9 cellular contexts compared by ENCODE assay signal in genomic region chr6:136647363-136647763, GRCh38.
DNase-seq lines count a peak whose midpoint lies in the region; ATAC-seq, FAIRE-seq and TF ChIP-seq lines count a peak whose summit lies in the region.
"Had no signal": no experiment of that assay in that cellular context is flagged by ENCODE, and none has a peak within 500 bp of the region (broad histone marks: within the 10 kb centered on the region; RNA-seq: fewer than 3 reads in every experiment).

No MANE protein-coding gene starts in this region.

- no peaks in the 10 kb centered on the region for H3K36me3 ChIP-seq in keratinocyte (ENCODE audit: control insufficient read depth in 2 of 2, extremely low read depth in 1 of 2, insufficient read depth in 2 of 2, low read length in 2 of 2)
- no peaks in the 10 kb centered on the region for H3K36me3 ChIP-seq in suprapubic skin

- H4K20me1 ChIP-seq in keratinocyte (ENCODE audit: control insufficient read depth, extremely low read depth, insufficient read depth, low read length), result no peaks in the 10 kb centered on the region

- H3K79me2 ChIP-seq in keratinocyte (ENCODE audit: control insufficient read depth, insufficient read depth, low read length), result no peaks in the 10 kb centered on the region

- intact Hi-C loops in activated T-helper 1 cell treated with anti-CD3 and anti-CD28 coated beads, Interleukin-12 subunit alpha, Interleukin-12 subunit beta, Interleukin-2, Interleukin-4 antibody, amounts not matched to agents 30 ng/mL and 10 ng/mL and 1 ng/mL, durations not matched to agents 14 hours and 24 hours and 36 hours (cut with micrococcal nuclease), result loop anchor here (10.0 kb wide), 1 partner anchor 277 kb away; the partner anchor contains the start of gene SLC35D3

- DNase-seq in activated naive CD4-positive, alpha-beta T cell treated with Interleukin-2 at 50 U/mL for 16 hours, result peak; percentile 47
- DNase-seq in activated naive CD4-positive, alpha-beta T cell (lab: John Stamatoyannopoulos, UW), result no peak
- DNase-seq in activated T-helper 1 cell treated with anti-CD3 and anti-CD28 coated beads, Interleukin-12 subunit alpha, Interleukin-12 subunit beta, Interleukin-2, Interleukin-4 antibody, amounts not matched to agents 30 ng/mL and 10 ng/mL and 1 ng/mL, durations not matched to agents 14 hours and 24 hours and 36 hours (ENCODE audit: low spot score), result peak; percentile 55
- DNase-seq in keratinocyte (ENCODE audit: low read depth, low spot score), result no peak
- DNase-seq in suprapubic skin (ENCODE audit: low spot score in 2 of 2), result no peak
- no peak for DNase-seq in medulla oblongata (ENCODE audit: extremely low spot score)
- no peak for DNase-seq in NCI-H345 treated with DMSO at 0.1 percent for 48 hours (lab: John Stamatoyannopoulos, UW; ENCODE audit: unreplicated experiment)

- TF ChIP-seq CTCF in keratinocyte (optimal IDR thresholded peaks at IDR 0.05 in 1 of 3, IDR thresholded peaks at IDR 0.05 in 1 of 3, conservative IDR thresholded peaks at IDR 0.05 in 1 of 3; ENCODE audit: extremely low read depth in 1 of 3, insufficient read depth in 2 of 3, low read length in 3 of 3), result no peak
- TF ChIP-seq CTCF in suprapubic skin (IDR thresholded peaks at IDR 0.05), result no peak

- H3K27ac Mint-ChIP-seq in activated T-helper 1 cell treated with anti-CD3 and anti-CD28 coated beads, Interleukin-12 subunit alpha, Interleukin-12 subunit beta, Interleukin-2, Interleukin-4 antibody, amounts not matched to agents 30 ng/mL and 10 ng/mL and 1 ng/mL, durations not matched to agents 14 hours and 24 hours and 36 hours, result no peak overlapping the region
- H3K27ac Mint-ChIP-seq: activated naive CD4-positive, alpha-beta T cell treated with anti-CD3 and anti-CD28 coated beads, Interleukin-2, amount 50 U/mL, for 24 hours had no signal

- WGBS in suprapubic skin, result 42% methylated on average over 8 of the region's 8 CpGs

- H3K9me1 ChIP-seq in keratinocyte (ENCODE audit: control insufficient read depth, extremely low read depth, insufficient read depth, low read length), result peaks cover 3% of the 10 kb centered on the region

- dilution Hi-C loops in keratinocyte (cut with MboI; ENCODE audit: extremely low pct_ligation_motif_present, low sequenced_read_pairs), result no loop called here

- H3K27ac ChIP-seq in keratinocyte (ENCODE audit: control insufficient read depth, insufficient read depth, low read length), result peak overlapping the region; percentile 42
- H3K27ac ChIP-seq in suprapubic skin, result no peak overlapping the region

- H3K4me1 ChIP-seq in keratinocyte (ENCODE audit: control insufficient read depth, extremely low read depth, insufficient read depth, low read length), result peaks cover 18% of the 10 kb centered on the region
- peaks cover 27% of the 10 kb centered on the region for H3K4me1 ChIP-seq in suprapubic skin

- peak overlapping the region; percentile 83 for H3K4me2 ChIP-seq in keratinocyte (ENCODE audit: control insufficient read depth, extremely low read depth, insufficient read depth, low read depth, low read length)

- H3K27me3 ChIP-seq in keratinocyte (ENCODE audit: control insufficient read depth, extremely low read depth, insufficient read depth, low read length) (no peaks in the 10 kb centered on the region), suprapubic skin (no peaks in the 10 kb centered on the region)

- TF ChIP-seq EP300 in suprapubic skin (IDR thresholded peaks at IDR 0.05), result peak; percentile 68

- H3K4me3 ChIP-seq in keratinocyte (ENCODE audit: control insufficient read depth in 2 of 3, extremely low read depth in 1 of 3, insufficient read depth in 2 of 3, low read depth in 1 of 3, low read length in 3 of 3) (peak overlapping the region in 2 of 3 experiments; percentile 37 to 44), suprapubic skin (no peak overlapping the region)

- H3K9ac ChIP-seq in keratinocyte (ENCODE audit: control insufficient read depth, extremely low read depth, insufficient read depth, low read length), result no peak overlapping the region

- H3K4me1 Mint-ChIP-seq in activated T-helper 1 cell treated with anti-CD3 and anti-CD28 coated beads, Interleukin-12 subunit alpha, Interleukin-12 subunit beta, Interleukin-2, Interleukin-4 antibody, amounts not matched to agents 30 ng/mL and 10 ng/mL and 1 ng/mL, durations not matched to agents 14 hours and 24 hours and 36 hours (ENCODE audit: low read depth), result peaks cover 5% of the 10 kb centered on the region
- H3K4me1 Mint-ChIP-seq: activated naive CD4-positive, alpha-beta T cell treated with anti-CD3 and anti-CD28 coated beads, Interleukin-2, amount 50 U/mL, for 24 hours had no signal

- FAIRE-seq in keratinocyte (lab: Jason Lieb, UNC), result peak; percentile 68

- peak; percentile 79 for ATAC-seq in HG03378 (IDR thresholded peaks at IDR 0.05; ENCODE audit: unreplicated experiment)

- no peaks in the 10 kb centered on the region for H3K27me3 Mint-ChIP-seq in activated T-helper 1 cell treated with anti-CD3 and anti-CD28 coated beads, Interleukin-12 subunit alpha, Interleukin-12 subunit beta, Interleukin-2, Interleukin-4 antibody, amounts not matched to agents 30 ng/mL and 10 ng/mL and 1 ng/mL, durations not matched to agents 14 hours and 24 hours and 36 hours (ENCODE audit: insufficient read depth)
- H3K27me3 Mint-ChIP-seq: activated naive CD4-positive, alpha-beta T cell treated with anti-CD3 and anti-CD28 coated beads, Interleukin-2, amount 50 U/mL, for 24 hours had no signal

- no peak for TF ChIP-seq POLR2A in suprapubic skin (IDR thresholded peaks at IDR 0.05)

- H3K36me3 Mint-ChIP-seq in activated T-helper 1 cell treated with anti-CD3 and anti-CD28 coated beads, Interleukin-12 subunit alpha, Interleukin-12 subunit beta, Interleukin-2, Interleukin-4 antibody, amounts not matched to agents 30 ng/mL and 10 ng/mL and 1 ng/mL, durations not matched to agents 14 hours and 24 hours and 36 hours (ENCODE audit: low read depth), result peaks cover 2% of the 10 kb centered on the region
- H3K36me3 Mint-ChIP-seq: activated naive CD4-positive, alpha-beta T cell treated with anti-CD3 and anti-CD28 coated beads, Interleukin-2, amount 50 U/mL, for 24 hours had no signal

- peak overlapping the region; percentile 90 for H2AFZ ChIP-seq in keratinocyte (ENCODE audit: control insufficient read depth, low read length)

- no peaks in the 10 kb centered on the region for H3K9me3 Mint-ChIP-seq in activated T-helper 1 cell treated with anti-CD3 and anti-CD28 coated beads, Interleukin-12 subunit alpha, Interleukin-12 subunit beta, Interleukin-2, Interleukin-4 antibody, amounts not matched to agents 30 ng/mL and 10 ng/mL and 1 ng/mL, durations not matched to agents 14 hours and 24 hours and 36 hours
- H3K9me3 Mint-ChIP-seq: activated naive CD4-positive, alpha-beta T cell treated with anti-CD3 and anti-CD28 coated beads, Interleukin-2, amount 50 U/mL, for 24 hours had no signal

- no peak overlapping the region for H3K4me3 Mint-ChIP-seq in activated T-helper 1 cell treated with anti-CD3 and anti-CD28 coated beads, Interleukin-12 subunit alpha, Interleukin-12 subunit beta, Interleukin-2, Interleukin-4 antibody, amounts not matched to agents 30 ng/mL and 10 ng/mL and 1 ng/mL, durations not matched to agents 14 hours and 24 hours and 36 hours
- H3K4me3 Mint-ChIP-seq: activated naive CD4-positive, alpha-beta T cell treated with anti-CD3 and anti-CD28 coated beads, Interleukin-2, amount 50 U/mL, for 24 hours had no signal

- no peaks in the 10 kb centered on the region for H3K9me3 ChIP-seq in keratinocyte (ENCODE audit: control insufficient read depth, low read depth, low read length)
- H3K9me3 ChIP-seq in suprapubic skin, result no peaks in the 10 kb centered on the region

Comparison
In these comparisons a context has a peak if more than half of its experiments do, and no peak if none do; other contexts are left out.
1. DNase-seq: peak in activated naive CD4-positive, alpha-beta T cell treated with Interleukin-2 at 50 U/mL for 16 hours (single experiment) and activated T-helper 1 cell treated with anti-CD3 and anti-CD28 coated beads, Interleukin-12 subunit alpha, Interleukin-12 subunit beta, Interleukin-2, Interleukin-4 antibody, amounts not matched to agents 30 ng/mL and 10 ng/mL and 1 ng/mL, durations not matched to agents 14 hours and 24 hours and 36 hours (single experiment); none in activated naive CD4-positive, alpha-beta T cell (0 of 4), keratinocyte (single experiment), suprapubic skin (0 of 2), medulla oblongata (single experiment) and NCI-H345 treated with DMSO at 0.1 percent for 48 hours (single experiment).